In the genomic region with DNA sequence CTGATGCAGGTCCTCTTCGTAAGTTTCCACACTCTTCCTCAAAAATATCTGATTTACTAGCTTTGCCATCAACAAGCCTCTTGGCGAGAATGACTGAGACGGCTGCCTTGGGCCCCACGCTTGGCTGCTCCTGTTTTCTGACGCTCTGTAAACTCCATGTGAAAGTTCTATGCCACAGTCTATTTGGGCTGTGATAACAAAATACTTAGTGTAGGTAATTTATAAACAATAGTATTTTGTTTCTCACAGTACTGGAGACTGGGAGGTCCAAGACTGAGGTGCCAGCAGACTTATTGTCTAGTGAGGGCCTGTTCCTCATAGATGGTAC, we compare ENCODE assay signal across 11 cellular contexts.
DNase-seq lines count a peak whose midpoint lies in the region; ATAC-seq lines count a peak whose summit lies in the region.
"Had no signal": no experiment of that assay in that cellular context is flagged by ENCODE, and none has a peak within 500 bp of the region (broad histone marks: within the 10 kb centered on the region; RNA-seq: fewer than 3 reads in every experiment).

No MANE protein-coding gene starts in this region.

- H3K4me1 Mint-ChIP-seq in CD8-positive, alpha-beta memory T cell = peaks cover 0 to 20% (median 6%) of the 10 kb centered on the region in 3 donors

- peaks cover 0 to 1% of the 10 kb centered on the region in 2 donors for H3K27me3 Mint-ChIP-seq in CD8-positive, alpha-beta memory T cell

- CTCF ChIA-PET in CD8-positive, alpha-beta memory T cell (lab: Charles Lee) = no interaction called here

- no peak overlapping the region for H3K4me3 ChIP-seq in CD8-positive, alpha-beta memory T cell (ENCODE audit: low read length)
- H3K4me3 ChIP-seq: psoas muscle had no signal

- no peak overlapping the region for H3K4me3 Mint-ChIP-seq in CD8-positive, alpha-beta memory T cell

- no peaks in the 10 kb centered on the region for H3K4me1 ChIP-seq in CD8-positive, alpha-beta memory T cell (ENCODE audit: insufficient read depth, low read length)
- H3K4me1 ChIP-seq: psoas muscle had no signal

- no peaks in the 10 kb centered on the region for H3K27me3 ChIP-seq in CD8-positive, alpha-beta memory T cell (ENCODE audit: insufficient read depth, low read length, poor library complexity, severe bottlenecking)
- H3K27me3 ChIP-seq in layer of hippocampus (ENCODE audit: control insufficient read depth, insufficient read depth, low read length) = no peaks in the 10 kb centered on the region

- H3K27ac Mint-ChIP-seq in CD8-positive, alpha-beta memory T cell = peak overlapping the region in 6 of 8 donors; percentile 6 to 68 (median 20)

- peaks cover 38 to 98% (median 47%) of the 10 kb centered on the region in 3 donors for H3K36me3 Mint-ChIP-seq in CD8-positive, alpha-beta memory T cell

- peaks cover 73% of the 10 kb centered on the region for H3K36me3 ChIP-seq in CD8-positive, alpha-beta memory T cell (ENCODE audit: insufficient read depth, low read length)

- peak; percentile 28 for ATAC-seq in GM21381 (IDR thresholded peaks at IDR 0.05; ENCODE audit: unreplicated experiment)
- peak; percentile 13 for ATAC-seq in HG03108 (IDR thresholded peaks at IDR 0.05; ENCODE audit: unreplicated experiment)

- no peak overlapping the region for H3K27ac ChIP-seq in CD8-positive, alpha-beta memory T cell (ENCODE audit: low read depth, low read length)
- H3K27ac ChIP-seq in layer of hippocampus (ENCODE audit: low read depth, low read length) = peak overlapping the region; percentile 62
- H3K27ac ChIP-seq: psoas muscle had no signal

- H3K9me3 ChIP-seq in CD8-positive, alpha-beta memory T cell (ENCODE audit: low read length) = no peaks in the 10 kb centered on the region
- H3K9me3 ChIP-seq: psoas muscle had no signal

- POLR2A ChIA-PET in CD8-positive, alpha-beta memory T cell (lab: Charles Lee) = no interaction called here

- H3K9me3 Mint-ChIP-seq in CD8-positive, alpha-beta memory T cell = peaks cover 0 to 9% (median 2%) of the 10 kb centered on the region in 5 donors

- DNase-seq in CD8-positive, alpha-beta memory T cell = no peak
- DNase-seq in DMS53 (lab: John Stamatoyannopoulos, UW) = no peak
- no peak for DNase-seq in SIG-M5 (lab: John Stamatoyannopoulos, UW)
- DNase-seq in NCI-H1694 (lab: John Stamatoyannopoulos, UW) = no peak
- no peak for DNase-seq in NCI-H345 treated with DMSO at 0.1 percent for 48 hours (lab: John Stamatoyannopoulos, UW; ENCODE audit: unreplicated experiment)
- DNase-seq: activated naive CD4-positive, alpha-beta T cell; NCI-H1092 had no signal
